ENCODE assay signal across 9 cellular contexts in genomic region chrX:17860179-17860780, GRCh38. TPM values are rescaled to one million over a fixed set of nuclear protein-coding genes. Genes with fewer than 3 reads are reported as not detected.
DNase-seq lines count a peak whose midpoint lies in the region; ATAC-seq, FAIRE-seq and TF ChIP-seq lines count a peak whose summit lies in the region.
"Had no signal": no experiment of that assay in that cellular context is flagged by ENCODE, and none has a peak within 500 bp of the region (broad histone marks: within the 10 kb centered on the region; RNA-seq: fewer than 3 reads in every experiment).

No MANE protein-coding gene starts in this region.

- peak overlapping the region; percentile 80 for H3K4me3 Mint-ChIP-seq in astrocyte (ENCODE audit: unreplicated experiment)

- H4K20me1 ChIP-seq in astrocyte (ENCODE audit: insufficient read depth, low read length): no peaks in the 10 kb centered on the region

- DNase-seq in NCI-H524 (lab: John Stamatoyannopoulos, UW) (peak; percentile 28 to 35), NCI-H524 treated with DMSO at 0.1 percent for 48 hours (lab: John Stamatoyannopoulos, UW) (no peak), astrocyte (ENCODE audit: low read depth) (no peak), right lobe of liver (no peak)
- DNase-seq in stimulated activated CD4-positive, alpha-beta T cell treated with anti-CD3 and anti-CD28 coated beads, Interleukin-4, amount 100 ng/mL, for 4 hours: no peak
- DNase-seq in activated CD4-positive, alpha-beta T cell treated with anti-CD3 and anti-CD28 coated beads, Interleukin-2, amount 50 U/mL, for 1 hour: no peak

- H3K4me1 ChIP-seq in astrocyte (ENCODE audit: insufficient read depth, low read length) (no peaks in the 10 kb centered on the region), right lobe of liver (no peaks in the 10 kb centered on the region), thymus (ENCODE audit: control insufficient read depth, insufficient read depth, low read length) (no peaks in the 10 kb centered on the region)

- peak overlapping the region; percentile 71 for H3K4me2 ChIP-seq in astrocyte (ENCODE audit: low read length)

- H3K27me3 ChIP-seq in astrocyte (ENCODE audit: insufficient read depth, low read length) (peaks cover 33% of the 10 kb centered on the region), right lobe of liver (no peaks in the 10 kb centered on the region), thymus (ENCODE audit: control insufficient read depth, insufficient read depth) (peaks cover 2% of the 10 kb centered on the region)

- H3K36me3 Mint-ChIP-seq in astrocyte (ENCODE audit: low read depth, unreplicated experiment): peaks cover 2% of the 10 kb centered on the region

- intact Hi-C loops in right lobe of liver (cut with DNase I): no loop called here

- no peaks in the 10 kb centered on the region for H3K79me2 ChIP-seq in astrocyte (ENCODE audit: insufficient read depth, low read length)

- ATAC-seq in right lobe of liver (peak in 1 of 4 donors; percentile 11), HG02973 (IDR thresholded peaks at IDR 0.05; ENCODE audit: unreplicated experiment) (no peak)

- H3K9me3 Mint-ChIP-seq in astrocyte (ENCODE audit: unreplicated experiment): no peaks in the 10 kb centered on the region
- H3K9me3 Mint-ChIP-seq: dendritic cell treated with granulocyte-macrophage colony-stimulating factor and Interleukin-4, amounts not matched to agents 40 ng/mL and 50 ng/mL, for 4 days had no signal

- H3K27ac ChIP-seq in astrocyte (ENCODE audit: low read depth, low read length) (no peak overlapping the region), right lobe of liver (no peak overlapping the region), thymus (ENCODE audit: low read depth) (no peak overlapping the region)

- H3K9me3 ChIP-seq in astrocyte (ENCODE audit: insufficient read depth, low read depth, low read length) (no peaks in the 10 kb centered on the region), right lobe of liver (no peaks in the 10 kb centered on the region), thymus (ENCODE audit: control insufficient read depth) (no peaks in the 10 kb centered on the region)

- 31% methylated on average over 11 of the region's 53 CpGs for WGBS in right lobe of liver (ENCODE audit: insufficient coverage, low coverage, low lambda C conversion rate, missing lambda C conversion rate)
- under 1% methylated on average over 52 of the region's 53 CpGs for WGBS in thymus

- peak overlapping the region; percentile 26 for H3K27ac Mint-ChIP-seq in astrocyte (ENCODE audit: unreplicated experiment)
- H3K27ac Mint-ChIP-seq: dendritic cell treated with granulocyte-macrophage colony-stimulating factor and Interleukin-4, amounts not matched to agents 40 ng/mL and 50 ng/mL, for 4 days had no signal

- H3K4me3 ChIP-seq in astrocyte (ENCODE audit: insufficient read depth, low read depth, low read length): peak overlapping the region; percentile 23
- H3K4me3 ChIP-seq in right lobe of liver: peak overlapping the region; percentile 41 to 46 (median 46)
- peak overlapping the region; percentile 33 for H3K4me3 ChIP-seq in thymus (ENCODE audit: low read length)

- TF ChIP-seq POLR2A in right lobe of liver (IDR thresholded peaks at IDR 0.05): no peak

- H3K27me3 Mint-ChIP-seq in astrocyte (ENCODE audit: low read depth, unreplicated experiment): peaks cover 69% of the 10 kb centered on the region

- H3K36me3 ChIP-seq in astrocyte (ENCODE audit: insufficient read depth, low read length): no peaks in the 10 kb centered on the region
- H3K36me3 ChIP-seq in right lobe of liver: no peaks in the 10 kb centered on the region
- H3K36me3 ChIP-seq in thymus (ENCODE audit: control insufficient read depth, insufficient read depth): no peaks in the 10 kb centered on the region

- H2AFZ ChIP-seq in astrocyte (ENCODE audit: low read depth, low read length): no peak overlapping the region

- no peak overlapping the region for H3K9ac ChIP-seq in astrocyte (ENCODE audit: low read length)

- TF ChIP-seq CTCF in astrocyte (IDR thresholded peaks at IDR 0.05; ENCODE audit: insufficient read depth, low read depth, low read length) (no peak), right lobe of liver (IDR thresholded peaks at IDR 0.05) (no peak)

- FAIRE-seq in astrocyte (lab: Jason Lieb, UNC): no peak

- H3K4me1 Mint-ChIP-seq in astrocyte (ENCODE audit: low read depth, unreplicated experiment): no peaks in the 10 kb centered on the region

RNA-seq across cellular contexts. Expression of gene RAI2, which starts 0.8 kb away (rescaled TPM):
- total RNA-seq in astrocyte (0.50 and 0.66 TPM in 2 replicates), right lobe of liver (1 to 10 TPM; 1.2 to 3.5 (median 2.4) TPM)
- polyA plus RNA-seq in thymus: 9.0 TPM

Comparison
In these comparisons a context has a peak if more than half of its experiments do, and no peak if none do; other contexts are left out.
1. DNase-seq: peak in NCI-H524 (2 of 2); none in NCI-H524 treated with DMSO at 0.1 percent for 48 hours (single experiment), astrocyte (single experiment), right lobe of liver (0 of 3), stimulated activated CD4-positive, alpha-beta T cell treated with anti-CD3 and anti-CD28 coated beads, Interleukin-4, amount 100 ng/mL, for 4 hours (0 of 2) and activated CD4-positive, alpha-beta T cell treated with anti-CD3 and anti-CD28 coated beads, Interleukin-2, amount 50 U/mL, for 1 hour (single experiment).
2. Peak in every context shown above with its lines, with median percentiles within 50 percentile points of each other: H3K4me3 ChIP-seq.